ENCODE assay signal across 11 cellular contexts in genomic region chr13:41562083-41562482, GRCh38.
DNase-seq lines count a peak whose midpoint lies in the region; ATAC-seq and TF ChIP-seq lines count a peak whose summit lies in the region.
"Had no signal": no experiment of that assay in that cellular context is flagged by ENCODE, and none has a peak within 500 bp of the region (broad histone marks: within the 10 kb centered on the region; RNA-seq: fewer than 3 reads in every experiment).

No MANE protein-coding gene starts in this region.

- H3K36me3 ChIP-seq in brain microvascular endothelial cell (replicated peaks), result no peaks in the 10 kb centered on the region
- H3K36me3 ChIP-seq: ascending aorta had no signal

- no peaks in the 10 kb centered on the region for H3K27me3 ChIP-seq in brain microvascular endothelial cell (replicated peaks)
- H3K27me3 ChIP-seq: ascending aorta had no signal

- H3K4me3 ChIP-seq in brain microvascular endothelial cell (ENCODE audit: low read depth, low read length), result no peak overlapping the region
- H3K4me3 ChIP-seq: ascending aorta had no signal

- DNase-seq in HS-27A (ENCODE audit: low read depth) (peak; percentile 46), brain microvascular endothelial cell (peak; percentile 95), hippocampal formation (lab: John Stamatoyannopoulos, UW) (peak; percentile 87), smooth muscle cell of the brain vasculature (ENCODE audit: low read depth, low spot score) (peak; percentile 92), NCI-H2171 (lab: John Stamatoyannopoulos, UW) (no peak), SHP77 treated with DMSO at 0.1 percent for 48 hours (lab: John Stamatoyannopoulos, UW) (no peak)
- DNase-seq: NCI-H446 treated with DMSO at 0.1 percent for 48 hours; stimulated activated CD4-positive, alpha-beta T cell treated with anti-CD3 and anti-CD28 coated beads, Interleukin-2, amount 100 ng/mL, for 24 hours had no signal

- peak overlapping the region; percentile 57 for H3K27ac ChIP-seq in brain microvascular endothelial cell
- H3K27ac ChIP-seq: ascending aorta had no signal

- in situ Hi-C loops in brain microvascular endothelial cell (cut with HindIII; ENCODE audit: low pct_ligation_motif_present, low sequenced_read_pairs), result no loop called here

- TF ChIP-seq CTCF in brain microvascular endothelial cell (IDR thresholded peaks at IDR 0.05; ENCODE audit: low read depth, low read length, missing control alignments), result no peak

- ATAC-seq in GM21360 (IDR thresholded peaks at IDR 0.05; ENCODE audit: unreplicated experiment) (no peak), GM18870 (IDR thresholded peaks at IDR 0.05; ENCODE audit: unreplicated experiment) (no peak)

Comparison
In these comparisons a context has a peak if more than half of its experiments do, and no peak if none do; other contexts are left out.
1. DNase-seq: peak in HS-27A (single experiment), brain microvascular endothelial cell (single experiment), hippocampal formation (2 of 2) and smooth muscle cell of the brain vasculature (single experiment); none in NCI-H2171 (single experiment) and SHP77 treated with DMSO at 0.1 percent for 48 hours (single experiment).